ENCODE assay signal across 1 cellular context in genomic region chr19:19865750-19866598, GRCh38.
TF ChIP-seq lines count a peak whose summit lies in the region.

TSS of gene ZNF253 (plus strand) at chr19:19865882. CDS start at chr19:19865997, 115 bp downstream.

TF ChIP-seq in K562, 482 proteins besides CTCF, POLR2A, EP300 and RAD21 (continued from another document and continues in another):
- TF ChIP-seq CLOCK (CRISPR knock-in tag; IDR thresholded peaks at IDR 0.05; ENCODE audit: borderline replicate concordance): no peak
- TF ChIP-seq ZBTB5 (IDR thresholded peaks at IDR 0.05): no peak
- TF ChIP-seq, protein P1, sequence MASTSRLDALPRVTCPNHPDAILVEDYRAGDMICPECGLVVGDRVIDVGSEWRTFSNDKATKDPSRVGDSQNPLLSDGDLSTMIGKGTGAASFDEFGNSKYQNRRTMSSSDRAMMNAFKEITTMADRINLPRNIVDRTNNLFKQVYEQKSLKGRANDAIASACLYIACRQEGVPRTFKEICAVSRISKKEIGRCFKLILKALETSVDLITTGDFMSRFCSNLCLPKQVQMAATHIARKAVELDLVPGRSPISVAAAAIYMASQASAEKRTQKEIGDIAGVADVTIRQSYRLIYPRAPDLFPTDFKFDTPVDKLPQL (IDR thresholded peaks at IDR 0.05; ENCODE audit: extremely low read depth, insufficient read length): peak; percentile 66
- TF ChIP-seq MYNN (IDR thresholded peaks at IDR 0.05): no peak
- TF ChIP-seq MYNN (CRISPR knock-in tag; IDR thresholded peaks at IDR 0.05): no peak
- no peak for TF ChIP-seq ETV5 (CRISPR knock-in tag; IDR thresholded peaks at IDR 0.05; ENCODE audit: low read depth)
- no peak for TF ChIP-seq NCOA4 (IDR thresholded peaks at IDR 0.05; ENCODE audit: partially characterized antibody)
- TF ChIP-seq ETV1 (tag; conservative IDR thresholded peaks at IDR 0.05; ENCODE audit: low read depth): peak; percentile 57; the same call in 1 of the 2 replicates
- TF ChIP-seq ZNF239 (CRISPR knock-in tag; IDR thresholded peaks at IDR 0.05): no peak
- no peak for TF ChIP-seq BRF2 (IDR thresholded peaks at IDR 0.05; ENCODE audit: borderline replicate concordance, insufficient read depth, insufficient read length)
- no peak for TF ChIP-seq CREBBP (IDR thresholded peaks at IDR 0.05; ENCODE audit: low read depth, low read length)
- TF ChIP-seq SIN3B (IDR thresholded peaks at IDR 0.05; ENCODE audit: low read depth): no peak; the same call in 1 of the 2 replicates
- TF ChIP-seq ETV6 (IDR thresholded peaks at IDR 0.05; ENCODE audit: borderline replicate concordance in 1 of 2, low read depth in 2 of 2, low read length in 1 of 2): no peak
- TF ChIP-seq ETV6 (CRISPR knock-in tag; IDR thresholded peaks at IDR 0.05; ENCODE audit: borderline replicate concordance): no peak
- TF ChIP-seq TAF7 (tag; IDR thresholded peaks at IDR 0.05): peak; percentile 54
- TF ChIP-seq JUND (IDR thresholded peaks at IDR 0.05; ENCODE audit: borderline replicate concordance, low read depth, low read length): peak; percentile 58
- no peak; the same call in 2 of the 3 replicates for TF ChIP-seq JUND (tag; IDR thresholded peaks at IDR 0.05; ENCODE audit: borderline replicate concordance, low read depth, low read length)
- no peak for TF ChIP-seq SIX5 (IDR thresholded peaks at IDR 0.05; ENCODE audit: borderline replicate concordance in 1 of 2, insufficient read depth in 1 of 2, low read depth in 1 of 2, low read length in 2 of 2)
- 0 out of 2 replicates have a peak, but pooled peaks have one; percentile 22 for TF ChIP-seq SP1 (CRISPR knock-in tag; IDR thresholded peaks at IDR 0.05)
- TF ChIP-seq HCFC1 (IDR thresholded peaks at IDR 0.05; ENCODE audit: low read depth, low read length): no peak
- TF ChIP-seq, protein P2, sequence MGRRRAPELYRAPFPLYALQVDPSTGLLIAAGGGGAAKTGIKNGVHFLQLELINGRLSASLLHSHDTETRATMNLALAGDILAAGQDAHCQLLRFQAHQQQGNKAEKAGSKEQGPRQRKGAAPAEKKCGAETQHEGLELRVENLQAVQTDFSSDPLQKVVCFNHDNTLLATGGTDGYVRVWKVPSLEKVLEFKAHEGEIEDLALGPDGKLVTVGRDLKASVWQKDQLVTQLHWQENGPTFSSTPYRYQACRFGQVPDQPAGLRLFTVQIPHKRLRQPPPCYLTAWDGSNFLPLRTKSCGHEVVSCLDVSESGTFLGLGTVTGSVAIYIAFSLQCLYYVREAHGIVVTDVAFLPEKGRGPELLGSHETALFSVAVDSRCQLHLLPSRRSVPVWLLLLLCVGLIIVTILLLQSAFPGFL (CRISPR knock-in tag; IDR thresholded peaks at IDR 0.05): no peak
- TF ChIP-seq CEBPB (tag; IDR thresholded peaks at IDR 0.05): no peak; the same call in none of the 2 replicates
- TF ChIP-seq KHSRP (IDR thresholded peaks at IDR 0.05): no peak
- peak; percentile 94 for TF ChIP-seq TBP (optimal IDR thresholded peaks at IDR 0.05; ENCODE audit: low read depth, low read length)
- peak; percentile 73 for TF ChIP-seq CC2D1A (IDR thresholded peaks at IDR 0.05)
- TF ChIP-seq ID3 (CRISPR knock-in tag; IDR thresholded peaks at IDR 0.05): no peak
- peak; percentile 48; the same call in 1 of the 2 replicates for TF ChIP-seq ID3 (tag; IDR thresholded peaks at IDR 0.05)
- TF ChIP-seq SNIP1 (IDR thresholded peaks at IDR 0.05; ENCODE audit: low read depth): no peak
- TF ChIP-seq, protein P3, sequence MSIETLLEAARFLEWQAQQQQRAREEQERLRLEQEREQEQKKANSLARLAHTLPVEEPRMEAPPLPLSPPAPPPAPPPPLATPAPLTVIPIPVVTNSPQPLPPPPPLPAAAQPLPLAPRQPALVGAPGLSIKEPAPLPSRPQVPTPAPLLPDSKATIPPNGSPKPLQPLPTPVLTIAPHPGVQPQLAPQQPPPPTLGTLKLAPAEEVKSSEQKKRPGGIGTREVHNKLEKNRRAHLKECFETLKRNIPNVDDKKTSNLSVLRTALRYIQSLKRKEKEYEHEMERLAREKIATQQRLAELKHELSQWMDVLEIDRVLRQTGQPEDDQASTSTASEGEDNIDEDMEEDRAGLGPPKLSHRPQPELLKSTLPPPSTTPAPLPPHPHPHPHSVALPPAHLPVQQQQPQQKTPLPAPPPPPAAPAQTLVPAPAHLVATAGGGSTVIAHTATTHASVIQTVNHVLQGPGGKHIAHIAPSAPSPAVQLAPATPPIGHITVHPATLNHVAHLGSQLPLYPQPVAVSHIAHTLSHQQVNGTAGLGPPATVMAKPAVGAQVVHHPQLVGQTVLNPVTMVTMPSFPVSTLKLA (conservative IDR thresholded peaks at IDR 0.05): peak; percentile 89 to 94
- no peak for TF ChIP-seq NFXL1 (CRISPR knock-in tag; IDR thresholded peaks at IDR 0.05)
- TF ChIP-seq ZNF184 (CRISPR knock-in tag; IDR thresholded peaks at IDR 0.05): no peak
- TF ChIP-seq, protein P4, sequence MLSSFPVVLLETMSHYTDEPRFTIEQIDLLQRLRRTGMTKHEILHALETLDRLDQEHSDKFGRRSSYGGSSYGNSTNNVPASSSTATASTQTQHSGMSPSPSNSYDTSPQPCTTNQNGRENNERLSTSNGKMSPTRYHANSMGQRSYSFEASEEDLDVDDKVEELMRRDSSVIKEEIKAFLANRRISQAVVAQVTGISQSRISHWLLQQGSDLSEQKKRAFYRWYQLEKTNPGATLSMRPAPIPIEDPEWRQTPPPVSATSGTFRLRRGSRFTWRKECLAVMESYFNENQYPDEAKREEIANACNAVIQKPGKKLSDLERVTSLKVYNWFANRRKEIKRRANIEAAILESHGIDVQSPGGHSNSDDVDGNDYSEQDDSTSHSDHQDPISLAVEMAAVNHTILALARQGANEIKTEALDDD (IDR thresholded peaks at IDR 0.05): no peak
- peak in 1 of 2 experiments; percentile 42; a peak in 2 of 4 replicates for TF ChIP-seq SIN3A (IDR thresholded peaks at IDR 0.05; ENCODE audit: borderline replicate concordance in 2 of 2, control insufficient read depth in 1 of 2, low read depth in 2 of 2, low read length in 2 of 2)
- no peak for TF ChIP-seq ZNF609 (CRISPR knock-in tag; IDR thresholded peaks at IDR 0.05; ENCODE audit: borderline replicate concordance)
- no peak for TF ChIP-seq ZNF165 (CRISPR knock-in tag; IDR thresholded peaks at IDR 0.05; ENCODE audit: borderline replicate concordance)
- peak; percentile 96 for TF ChIP-seq NFRKB (IDR thresholded peaks at IDR 0.05; ENCODE audit: low read depth)
- peak; percentile 85 for TF ChIP-seq TAF1 (IDR thresholded peaks at IDR 0.05; ENCODE audit: control insufficient read depth, extremely low read depth, insufficient read depth, low read length, severe bottlenecking)
- TF ChIP-seq ZNF695 (CRISPR knock-in tag; IDR thresholded peaks at IDR 0.05): no peak
- TF ChIP-seq EGR1 (conservative IDR thresholded peaks at IDR 0.05): no peak
- peak; percentile 82 for TF ChIP-seq PML (IDR thresholded peaks at IDR 0.05; ENCODE audit: low read length)
- TF ChIP-seq, protein P5, sequence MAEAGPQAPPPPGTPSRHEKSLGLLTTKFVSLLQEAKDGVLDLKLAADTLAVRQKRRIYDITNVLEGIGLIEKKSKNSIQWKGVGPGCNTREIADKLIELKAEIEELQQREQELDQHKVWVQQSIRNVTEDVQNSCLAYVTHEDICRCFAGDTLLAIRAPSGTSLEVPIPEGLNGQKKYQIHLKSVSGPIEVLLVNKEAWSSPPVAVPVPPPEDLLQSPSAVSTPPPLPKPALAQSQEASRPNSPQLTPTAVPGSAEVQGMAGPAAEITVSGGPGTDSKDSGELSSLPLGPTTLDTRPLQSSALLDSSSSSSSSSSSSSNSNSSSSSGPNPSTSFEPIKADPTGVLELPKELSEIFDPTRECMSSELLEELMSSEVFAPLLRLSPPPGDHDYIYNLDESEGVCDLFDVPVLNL (CRISPR knock-in tag; IDR thresholded peaks at IDR 0.05; ENCODE audit: low read depth): no peak
- TF ChIP-seq ZNF3 (CRISPR knock-in tag; IDR thresholded peaks at IDR 0.05): no peak
- TF ChIP-seq ZNF79 (CRISPR knock-in tag; IDR thresholded peaks at IDR 0.05; ENCODE audit: low read depth): no peak
- no peak for TF ChIP-seq ARID2 (IDR thresholded peaks at IDR 0.05)
- no peak for TF ChIP-seq ZBTB43 (CRISPR knock-in tag; IDR thresholded peaks at IDR 0.05)
- TF ChIP-seq FOS (IDR thresholded peaks at IDR 0.05; ENCODE audit: extremely low read depth, insufficient read length): peak; percentile 90
- TF ChIP-seq SLC30A9 (CRISPR knock-in tag; IDR thresholded peaks at IDR 0.05): no peak
- TF ChIP-seq POU5F1 (IDR thresholded peaks at IDR 0.05; ENCODE audit: borderline replicate concordance, low read depth, low read length, partially characterized antibody): no peak
- no peak for TF ChIP-seq ZNF175 (CRISPR knock-in tag; IDR thresholded peaks at IDR 0.05; ENCODE audit: low read depth)
